In the genomic region with DNA sequence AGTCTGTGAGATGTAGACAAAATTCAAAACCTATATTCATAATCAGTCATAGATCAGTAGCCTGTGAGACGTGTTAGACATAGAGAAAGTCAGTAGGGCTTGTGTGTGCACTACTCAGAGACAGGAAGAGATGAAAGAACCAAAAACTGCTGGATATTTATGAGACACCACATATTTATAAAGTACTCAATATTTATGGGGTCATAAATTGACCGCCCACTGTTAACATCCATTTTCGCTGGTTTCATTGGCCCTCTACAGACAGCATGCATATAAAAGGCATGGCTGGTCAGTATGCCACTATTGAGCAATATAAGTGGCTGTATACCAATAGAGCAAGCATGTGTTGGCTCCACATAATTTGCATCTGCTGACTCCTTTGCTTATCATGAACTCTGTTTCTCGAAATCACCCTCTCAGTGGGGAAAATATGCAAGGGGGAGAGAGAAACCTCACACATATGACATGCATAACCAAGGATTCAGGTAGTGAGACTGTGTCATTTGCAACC, we compare ENCODE assay signal across 21 cellular contexts.
DNase-seq lines count a peak whose midpoint lies in the region; ATAC-seq, FAIRE-seq and TF ChIP-seq lines count a peak whose summit lies in the region.
"Had no signal": no experiment of that assay in that cellular context is flagged by ENCODE, and none has a peak within 500 bp of the region (broad histone marks: within the 10 kb centered on the region; RNA-seq: fewer than 3 reads in every experiment).

No MANE protein-coding gene starts in this region.

- no peak overlapping the region for H2BK120ac ChIP-seq in IMR-90 (ENCODE audit: low read depth, low read length)

- no peaks in the 10 kb centered on the region for H3K9me3 Mint-ChIP-seq in activated naive CD4-positive, alpha-beta T cell treated with anti-CD3 and anti-CD28 coated beads, Interleukin-2, amount 10 ng/mL, durations not matched to agents 7 days and 5 days
- no peaks in the 10 kb centered on the region for H3K9me3 Mint-ChIP-seq in astrocyte (ENCODE audit: unreplicated experiment)
- H3K9me3 Mint-ChIP-seq: H9, IgD-negative memory B cell had no signal

- no peak for TF ChIP-seq CTCF in IMR-90 (conservative IDR thresholded peaks at IDR 0.05; ENCODE audit: low read depth, low read length)
- no peak for TF ChIP-seq CTCF in astrocyte (IDR thresholded peaks at IDR 0.05; ENCODE audit: insufficient read depth, low read depth, low read length)
- no peak for TF ChIP-seq CTCF in left ventricle myocardium inferior (IDR thresholded peaks at IDR 0.05; ENCODE audit: borderline replicate concordance)

- no peaks in the 10 kb centered on the region for H3K9me1 ChIP-seq in IMR-90 (ENCODE audit: insufficient read depth, low read length)

- H3K4me3 Mint-ChIP-seq in activated naive CD4-positive, alpha-beta T cell treated with anti-CD3 and anti-CD28 coated beads, Interleukin-2, amount 10 ng/mL, durations not matched to agents 7 days and 5 days = peak overlapping the region; percentile 16
- peak overlapping the region; percentile 50 for H3K4me3 Mint-ChIP-seq in astrocyte (ENCODE audit: unreplicated experiment)

- no peaks in the 10 kb centered on the region for H3K27me3 Mint-ChIP-seq in activated naive CD4-positive, alpha-beta T cell treated with anti-CD3 and anti-CD28 coated beads, Interleukin-2, amount 10 ng/mL, durations not matched to agents 7 days and 5 days
- no peaks in the 10 kb centered on the region for H3K27me3 Mint-ChIP-seq in astrocyte (ENCODE audit: low read depth, unreplicated experiment)
- H3K27me3 Mint-ChIP-seq: IgD-negative memory B cell had no signal

- ATAC-seq in IMR-90 (ENCODE audit: low read depth) = no peak

- H3K36me3 ChIP-seq in IMR-90 (ENCODE audit: control insufficient read depth, insufficient read depth, low read length) (no peaks in the 10 kb centered on the region), astrocyte (ENCODE audit: insufficient read depth, low read length) (no peaks in the 10 kb centered on the region), small intestine (ENCODE audit: control insufficient read depth in 2 of 2, insufficient read depth in 2 of 2, low read length in 2 of 2) (no peaks in the 10 kb centered on the region), left ventricle myocardium inferior (no peaks in the 10 kb centered on the region)
- H3K36me3 ChIP-seq: brain microvascular endothelial cell, upper lobe of left lung, WERI-Rb-1 had no signal

- no peak overlapping the region for H3K4ac ChIP-seq in IMR-90 (ENCODE audit: low read depth, low read length)

- no peak overlapping the region for H3K9ac ChIP-seq in IMR-90 (ENCODE audit: low read depth, low read length)
- H3K9ac ChIP-seq in astrocyte (ENCODE audit: low read length) = no peak overlapping the region

- no peak overlapping the region for H2BK5ac ChIP-seq in IMR-90 (ENCODE audit: low read depth, low read length, poor library complexity, severe bottlenecking)

- CTCF ChIA-PET in activated naive CD4-positive, alpha-beta T cell treated with anti-CD3 and anti-CD28 coated beads, Interleukin-2, amount 10 ng/mL, durations not matched to agents 7 days and 5 days (lab: Charles Lee) = no interaction called here
- CTCF ChIA-PET in IMR-90 (lab: Yijun Ruan, JAX) = no interaction called here

- peaks cover 33% of the 10 kb centered on the region for H3K4me1 Mint-ChIP-seq in activated naive CD4-positive, alpha-beta T cell treated with anti-CD3 and anti-CD28 coated beads, Interleukin-2, amount 10 ng/mL, durations not matched to agents 7 days and 5 days
- H3K4me1 Mint-ChIP-seq in astrocyte (ENCODE audit: low read depth, unreplicated experiment) = peaks cover 7% of the 10 kb centered on the region

- H4K20me1 ChIP-seq in IMR-90 (ENCODE audit: insufficient read depth, low read length) = peaks cover 4% of the 10 kb centered on the region; the same call in 1 of the 2 replicates
- H4K20me1 ChIP-seq in astrocyte (ENCODE audit: insufficient read depth, low read length) = no peaks in the 10 kb centered on the region

- intact Hi-C loops in IMR-90 (cut with micrococcal nuclease) (no loop called here), left ventricle myocardium inferior (cut with micrococcal nuclease) (no loop called here)

- no peak overlapping the region for H4K8ac ChIP-seq in IMR-90 (ENCODE audit: low read depth in 2 of 2, low read length in 2 of 2)

- no TSS peak for BruUV-seq in IMR-90 (replicated peaks; lab: Mats Ljungman, UMichigan)

- H2AFZ ChIP-seq in IMR-90 (replicated peaks; ENCODE audit: low read length, poor library complexity) (no peak overlapping the region), astrocyte (ENCODE audit: low read depth, low read length) (no peak overlapping the region)

- H3K4me2 ChIP-seq in IMR-90 (ENCODE audit: low read depth, low read length) (no peak overlapping the region), astrocyte (ENCODE audit: low read length) (no peak overlapping the region)

- no peak for DNase-seq in activated naive CD4-positive, alpha-beta T cell treated with anti-CD3 and anti-CD28 coated beads, Interleukin-2, amount 10 ng/mL, durations not matched to agents 7 days and 5 days
- DNase-seq in activated naive CD4-positive, alpha-beta T cell treated with anti-CD3 and anti-CD28 coated beads, Interleukin-2, amount 50 U/mL, for 16 hours = no peak
- DNase-seq in IMR-90 = no peak
- DNase-seq in astrocyte (ENCODE audit: low read depth) = no peak
- DNase-seq in small intestine = peak; percentile 43
- DNase-seq in stimulated activated CD4-positive, alpha-beta T cell treated with anti-CD3 and anti-CD28 coated beads, Interleukin-4, amount 100 ng/mL, for 1 hour = no peak
- DNase-seq in left ventricle myocardium inferior = no peak
- no peak for DNase-seq in activated effector memory CD4-positive, alpha-beta T cell treated with anti-CD3 and anti-CD28 coated beads, Interleukin-2, amount 50 U/mL, for 16 hours
- DNase-seq: activated naive CD4-positive, alpha-beta T cell; brain microvascular endothelial cell; H9; hypothalamus; NCI-H1105 treated with DMSO at 0.1 percent for 48 hours; NCI-H2107; NCI-H510A treated with DMSO at 0.1 percent for 48 hours; SIG-M5; stimulated activated naive CD4-positive, alpha-beta T cell treated with Interleukin-2 at 50 U/mL for 16 hours; WERI-Rb-1 had no signal

- H3K18ac ChIP-seq in IMR-90 (ENCODE audit: low read depth, low read length) = no peak overlapping the region

- no peak overlapping the region for H3K23ac ChIP-seq in IMR-90 (ENCODE audit: low read depth, low read length)

- no peak for TF ChIP-seq RAD21 in IMR-90 (IDR thresholded peaks at IDR 0.05; ENCODE audit: low read length)

- no peak for TF ChIP-seq POLR2A in IMR-90 (IDR thresholded peaks at IDR 0.05; ENCODE audit: low read depth, low read length)

- H4K5ac ChIP-seq in IMR-90 (ENCODE audit: low read depth, low read length) = no peak overlapping the region

- no peak overlapping the region for H3K27ac ChIP-seq in IMR-90 (ENCODE audit: insufficient read depth, low read length)
- no peak overlapping the region for H3K27ac ChIP-seq in astrocyte (ENCODE audit: low read depth, low read length)
- peak overlapping the region in 1 of 2 donors; percentile 57 for H3K27ac ChIP-seq in small intestine (ENCODE audit: low read depth in 1 of 2, low read length in 1 of 2)
- H3K27ac ChIP-seq in left ventricle myocardium inferior (replicated peaks) = no peak overlapping the region
- H3K27ac ChIP-seq: brain microvascular endothelial cell, coronary artery, upper lobe of left lung, WERI-Rb-1 had no signal

- H3K27ac Mint-ChIP-seq in activated naive CD4-positive, alpha-beta T cell treated with anti-CD3 and anti-CD28 coated beads, Interleukin-2, amount 10 ng/mL, durations not matched to agents 7 days and 5 days = no peak overlapping the region
- no peak overlapping the region for H3K27ac Mint-ChIP-seq in astrocyte (ENCODE audit: unreplicated experiment)
- H3K27ac Mint-ChIP-seq: IgD-negative memory B cell had no signal

- H3K4me1 ChIP-seq in IMR-90 (ENCODE audit: control insufficient read depth, insufficient read depth, low read length) (no peaks in the 10 kb centered on the region), astrocyte (ENCODE audit: insufficient read depth, low read length) (peaks cover 3% of the 10 kb centered on the region), small intestine (ENCODE audit: control insufficient read depth in 2 of 2, insufficient read depth in 1 of 2, low read depth in 1 of 2, low read length in 1 of 2) (no peaks in the 10 kb centered on the region), left ventricle myocardium inferior (peaks cover 22% of the 10 kb centered on the region)

- peaks cover 19% of the 10 kb centered on the region for H3K36me3 Mint-ChIP-seq in activated naive CD4-positive, alpha-beta T cell treated with anti-CD3 and anti-CD28 coated beads, Interleukin-2, amount 10 ng/mL, durations not matched to agents 7 days and 5 days
- H3K36me3 Mint-ChIP-seq in astrocyte (ENCODE audit: low read depth, unreplicated experiment) = peaks cover 10% of the 10 kb centered on the region

- H3K27me3 ChIP-seq in IMR-90 (ENCODE audit: control insufficient read depth, insufficient read depth, low read length) = no peaks in the 10 kb centered on the region
- H3K27me3 ChIP-seq in astrocyte (ENCODE audit: insufficient read depth, low read length) = no peaks in the 10 kb centered on the region
- H3K27me3 ChIP-seq in small intestine (ENCODE audit: control insufficient read depth in 2 of 2, insufficient read depth in 2 of 2, low read length in 2 of 2) = no peaks in the 10 kb centered on the region
- H3K27me3 ChIP-seq in left ventricle myocardium inferior (ENCODE audit: low read depth) = peaks cover 98% of the 10 kb centered on the region
- H3K27me3 ChIP-seq: brain microvascular endothelial cell had no signal

- no CpG with 5 or more reads among the region's 4 CpGs for WGBS in IMR-90 (ENCODE audit: extremely low coverage in 2 of 2, insufficient read length in 1 of 2), 2 experiments
- 49 to 67% (median 50%) methylated on average over 4 of the region's 4 CpGs for WGBS in small intestine, 3 donors

- no peak overlapping the region for H4K91ac ChIP-seq in IMR-90 (ENCODE audit: insufficient read depth, low read depth, low read length)

- dilution Hi-C loops in IMR-90 (cut with HindIII; ENCODE audit: low sequenced_read_pairs, unreplicated experiment) = no loop called here

- no peaks in the 10 kb centered on the region for H3K9me3 ChIP-seq in IMR-90 (ENCODE audit: control insufficient read depth, insufficient read depth, low read length)
- H3K9me3 ChIP-seq in astrocyte (ENCODE audit: insufficient read depth, low read depth, low read length) = no peaks in the 10 kb centered on the region
- H3K9me3 ChIP-seq in small intestine (ENCODE audit: control insufficient read depth, low read depth) = no peaks in the 10 kb centered on the region
- no peaks in the 10 kb centered on the region for H3K9me3 ChIP-seq in left ventricle myocardium inferior (replicated peaks)
- H3K9me3 ChIP-seq: upper lobe of left lung had no signal

- FAIRE-seq in astrocyte (lab: Jason Lieb, UNC) (no peak), small intestine (lab: Jason Lieb, UNC) (no peak)

- peaks cover 4% of the 10 kb centered on the region for H3K79me2 ChIP-seq in astrocyte (ENCODE audit: insufficient read depth, low read length)

- H3K14ac ChIP-seq in IMR-90 (replicated peaks; ENCODE audit: low read depth, low read length) = no peak overlapping the region

- H2AK9ac ChIP-seq in IMR-90 (replicated peaks; ENCODE audit: low read depth, low read length, poor library complexity) = no peak overlapping the region

- no peak overlapping the region for H2BK20ac ChIP-seq in IMR-90 (ENCODE audit: low read depth, low read length)

- no peak overlapping the region for H2AK5ac ChIP-seq in IMR-90 (ENCODE audit: low read depth, low read length)

- H2BK15ac ChIP-seq in IMR-90 (ENCODE audit: low read depth, low read length) = no peak overlapping the region

- no peak overlapping the region for H3K56ac ChIP-seq in IMR-90 (ENCODE audit: extremely low read depth, insufficient read depth, low read length)

- in situ Hi-C loops in IMR-90 (cut with MboI; ENCODE audit: low sequenced_read_pairs) = no loop called here

- POLR2A ChIA-PET in IMR-90 (lab: Charles Lee; ENCODE audit: unreplicated experiment) = interaction anchor here (0.6 kb wide), 1 partner anchor 128 kb away, joined by 19 read pairs; no protein-coding TSS in a partner anchor

- H3K4me3 ChIP-seq in IMR-90 (ENCODE audit: insufficient read depth, low read depth, low read length) (no peak overlapping the region), astrocyte (ENCODE audit: insufficient read depth, low read depth, low read length) (no peak overlapping the region), small intestine (ENCODE audit: low read depth in 1 of 2, low read length in 2 of 2) (peak overlapping the region in 1 of 2 donors; percentile 4), left ventricle myocardium inferior (no peak overlapping the region)
- H3K4me3 ChIP-seq: coronary artery, upper lobe of left lung had no signal

- no peaks in the 10 kb centered on the region; a peak in 1 of 4 replicates for H3K79me1 ChIP-seq in IMR-90 (ENCODE audit: low read depth in 1 of 2, low read length in 2 of 2)
